In genomic region chr7:44970521-44971051, GRCh38 we compare ENCODE assay signal across 25 cellular contexts.
DNase-seq lines count a peak whose midpoint lies in the region; ATAC-seq and TF ChIP-seq lines count a peak whose summit lies in the region.
"Had no signal": no experiment of that assay in that cellular context is flagged by ENCODE, and none has a peak within 500 bp of the region (broad histone marks: within the 10 kb centered on the region; RNA-seq: fewer than 3 reads in every experiment).

No MANE protein-coding gene starts in this region.

- no peak overlapping the region for H3K27ac ChIP-seq in coronary artery
- H3K27ac ChIP-seq: adrenal gland, brain microvascular endothelial cell, gastrocnemius medialis, prostate gland had no signal

- H3K36me3 Mint-ChIP-seq in stimulated activated effector memory CD8-positive, alpha-beta T cell treated with anti-CD3 and anti-CD28 coated beads, Interleukin-12 subunit alpha, Interleukin-12 subunit beta, amount 100 ng/mL, for 72 hours, result peaks cover 100% of the 10 kb centered on the region

- no peak overlapping the region for H3K4me3 Mint-ChIP-seq in stimulated activated effector memory CD8-positive, alpha-beta T cell treated with anti-CD3 and anti-CD28 coated beads, Interleukin-12 subunit alpha, Interleukin-12 subunit beta, amount 100 ng/mL, for 72 hours
- H3K4me3 Mint-ChIP-seq: stimulated activated memory B cell treated with anti-CD40 and anti-IgM and Interleukin-4, amounts not matched to agents 10 μg/mL and 1 μg/mL and 100 μg/mL, for 72 hours had no signal

- DNase-seq in activated CD8-positive, alpha-beta memory T cell treated with anti-CD3 and anti-CD28 coated beads, Interleukin-2, amount 50 U/mL, for 48 hours, result peak; percentile 56
- DNase-seq in activated CD8-positive, alpha-beta memory T cell treated with anti-CD3 and anti-CD28 coated beads, Interleukin-2, amount 50 U/mL, for 4 hours, result no peak
- peak; percentile 26 for DNase-seq in D341Med (ENCODE audit: low spot score)
- DNase-seq in coronary artery (ENCODE audit: low spot score), result peak; percentile 57
- no peak for DNase-seq in stimulated activated effector memory CD8-positive, alpha-beta T cell treated with anti-CD3 and anti-CD28 coated beads, Interleukin-12 subunit alpha, Interleukin-12 subunit beta, amount 100 ng/mL, for 72 hours (ENCODE audit: low spot score in 2 of 2)
- no peak for DNase-seq in anterior cingulate cortex (lab: John Stamatoyannopoulos, UW)
- DNase-seq: activated effector memory CD4-positive, alpha-beta T cell treated with anti-CD3 and anti-CD28 coated beads, Interleukin-2, amount 50 U/mL, for 16 hours; BE2C; brain microvascular endothelial cell; gastrocnemius medialis; KG1; MG63; NCI-H1105; NCI-H187; NCI-H446 treated with DMSO at 0.1 percent for 48 hours; NCI-H82; SHP77 treated with DMSO at 0.1 percent for 48 hours; stimulated activated CD4-positive, alpha-beta T cell treated with anti-CD3 and anti-CD28 coated beads, Interleukin-4, amount 100 ng/mL, for 4 hours; T-helper 9 cell had no signal

- peak overlapping the region; percentile 94 for H3K27ac Mint-ChIP-seq in stimulated activated effector memory CD8-positive, alpha-beta T cell treated with anti-CD3 and anti-CD28 coated beads, Interleukin-12 subunit alpha, Interleukin-12 subunit beta, amount 100 ng/mL, for 72 hours
- H3K27ac Mint-ChIP-seq: stimulated activated memory B cell treated with anti-CD40 and anti-IgM and Interleukin-4, amounts not matched to agents 10 μg/mL and 1 μg/mL and 100 μg/mL, for 72 hours had no signal

- peaks cover 63% of the 10 kb centered on the region for H3K4me1 Mint-ChIP-seq in stimulated activated effector memory CD8-positive, alpha-beta T cell treated with anti-CD3 and anti-CD28 coated beads, Interleukin-12 subunit alpha, Interleukin-12 subunit beta, amount 100 ng/mL, for 72 hours

- H3K4me3 ChIP-seq in coronary artery, result no peak overlapping the region
- H3K4me3 ChIP-seq: adrenal gland, gastrocnemius medialis, lung, MG63, prostate gland had no signal

- ATAC-seq in stimulated activated effector memory CD8-positive, alpha-beta T cell treated with anti-CD3 and anti-CD28 coated beads, Interleukin-12 subunit alpha, Interleukin-12 subunit beta, amount 100 ng/mL, for 72 hours, result no peak
- ATAC-seq in GM21528 (IDR thresholded peaks at IDR 0.05; ENCODE audit: low FRiP score, unreplicated experiment), result no peak
- ATAC-seq: gastrocnemius medialis; naive thymus-derived CD4-positive, alpha-beta T cell; stimulated activated memory B cell treated with anti-CD40 and anti-IgM and Interleukin-4, amounts not matched to agents 10 μg/mL and 1 μg/mL and 100 μg/mL, for 72 hours had no signal

- TF ChIP-seq CTCF in coronary artery (IDR thresholded peaks at IDR 0.05), result no peak

- H3K9me3 Mint-ChIP-seq in stimulated activated effector memory CD8-positive, alpha-beta T cell treated with anti-CD3 and anti-CD28 coated beads, Interleukin-12 subunit alpha, Interleukin-12 subunit beta, amount 100 ng/mL, for 72 hours, result no peaks in the 10 kb centered on the region
- H3K9me3 Mint-ChIP-seq: naive thymus-derived CD4-positive, alpha-beta T cell; stimulated activated memory B cell treated with anti-CD40 and anti-IgM and Interleukin-4, amounts not matched to agents 10 μg/mL and 1 μg/mL and 100 μg/mL, for 72 hours had no signal

Comparison
In these comparisons a context has a peak if more than half of its experiments do, and no peak if none do; other contexts are left out.
1. DNase-seq: peak in activated CD8-positive, alpha-beta memory T cell treated with anti-CD3 and anti-CD28 coated beads, Interleukin-2, amount 50 U/mL, for 48 hours (single experiment), D341Med (single experiment) and coronary artery (single experiment); none in activated CD8-positive, alpha-beta memory T cell treated with anti-CD3 and anti-CD28 coated beads, Interleukin-2, amount 50 U/mL, for 4 hours (single experiment), stimulated activated effector memory CD8-positive, alpha-beta T cell treated with anti-CD3 and anti-CD28 coated beads, Interleukin-12 subunit alpha, Interleukin-12 subunit beta, amount 100 ng/mL, for 72 hours (0 of 2) and anterior cingulate cortex (0 of 58).